ENCODE assay signal across 20 cellular contexts in the genomic region with DNA sequence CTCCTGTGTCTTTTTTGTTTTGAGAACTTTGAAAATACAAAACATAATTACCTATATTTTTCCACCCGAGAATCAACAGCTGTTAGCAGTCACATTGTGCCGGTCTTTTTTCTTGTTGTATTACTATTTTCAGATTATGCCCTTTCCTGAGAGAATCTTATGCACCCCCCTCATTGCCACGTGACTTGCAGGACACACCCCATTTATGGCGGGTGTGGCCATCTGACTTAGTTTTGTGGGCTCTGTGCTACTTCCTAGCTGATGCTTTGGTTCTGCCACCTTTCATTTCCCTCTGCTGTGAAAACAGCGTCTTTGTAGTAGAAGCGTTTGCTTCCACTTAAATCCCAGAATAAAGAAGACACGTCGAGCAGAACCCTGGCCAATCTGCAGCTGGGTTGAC.
DNase-seq lines count a peak whose midpoint lies in the region; ATAC-seq lines count a peak whose summit lies in the region.
"Had no signal": no experiment of that assay in that cellular context is flagged by ENCODE, and none has a peak within 500 bp of the region (broad histone marks: within the 10 kb centered on the region; RNA-seq: fewer than 3 reads in every experiment).

No MANE protein-coding gene starts in this region.

- H2BK5ac ChIP-seq in neuronal stem cell (ENCODE audit: low read length): no peak overlapping the region

- H2AFZ ChIP-seq in neuronal stem cell (ENCODE audit: low read length): no peak overlapping the region

- no peak overlapping the region for H3K4ac ChIP-seq in neuronal stem cell (ENCODE audit: low read length)

- DNase-seq in NCI-H748 (lab: John Stamatoyannopoulos, UW; ENCODE audit: unreplicated experiment) (peak; percentile 6), NCI-H748 treated with DMSO at 0.1 percent for 48 hours (lab: John Stamatoyannopoulos, UW) (no peak), RPMI8226 (peak; percentile 49), left colon (peak in 1 of 2 donors; percentile 31), neuronal stem cell (ENCODE audit: low spot score) (no peak), amniotic stem cell (lab: John Stamatoyannopoulos, UW) (no peak)
- DNase-seq: CD8-positive, alpha-beta T cell; DND-41; MG63; NCI-H1417 treated with DMSO at 0.1 percent for 48 hours; NCI-H2081; NCI-H524; SHP77 treated with DMSO at 0.1 percent for 48 hours had no signal

- no peak overlapping the region for H3K4me3 ChIP-seq in neuronal stem cell (ENCODE audit: low read length in 2 of 2)
- H3K4me3 ChIP-seq: MG63 had no signal

- ATAC-seq in left colon (peak; percentile 57), HG02970 (IDR thresholded peaks at IDR 0.05; ENCODE audit: low FRiP score, unreplicated experiment) (no peak), HG03039 (IDR thresholded peaks at IDR 0.05; ENCODE audit: unreplicated experiment) (no peak)
- ATAC-seq: CD8-positive, alpha-beta T cell; HCT116; Panc1 had no signal

- no peak overlapping the region for H2BK15ac ChIP-seq in neuronal stem cell (ENCODE audit: low read length)

- no peak overlapping the region for H3K23ac ChIP-seq in neuronal stem cell (ENCODE audit: low read depth, low read length, poor library complexity)

- no peak overlapping the region for H2BK120ac ChIP-seq in neuronal stem cell (ENCODE audit: low read depth, low read length)

- H4K91ac ChIP-seq in neuronal stem cell (ENCODE audit: low read depth, low read length, poor library complexity): no peak overlapping the region

- no peak overlapping the region for H2BK12ac ChIP-seq in neuronal stem cell (ENCODE audit: low read length)

- WGBS in neuronal stem cell (ENCODE audit: extremely low coverage in 2 of 2, insufficient read length in 2 of 2, insufficient replicate concordance in 1 of 2), 2 donors: no CpG with 5 or more reads among the region's 8 CpGs

- H3K27ac ChIP-seq in neuronal stem cell (replicated peaks; ENCODE audit: low read length): no peak overlapping the region
- H3K27ac ChIP-seq: 22Rv1, HL-60, KMS-11 had no signal

- peaks cover 0 to 9% (median 0%) of the 10 kb centered on the region in 3 experiments for H3K27me3 ChIP-seq in neuronal stem cell (ENCODE audit: control insufficient read depth in 3 of 3, insufficient read depth in 3 of 3, low read depth in 1 of 3, low read length in 3 of 3)
- H3K27me3 ChIP-seq: MG63 had no signal

- H4K8ac ChIP-seq in neuronal stem cell (ENCODE audit: low read depth, low read length): no peak overlapping the region

- H3K79me1 ChIP-seq in neuronal stem cell (ENCODE audit: low read depth, low read length): no peaks in the 10 kb centered on the region

- H3K4me1 ChIP-seq in neuronal stem cell (ENCODE audit: control insufficient read depth in 2 of 2, insufficient read depth in 1 of 2, low read depth in 1 of 2, low read length in 2 of 2): peaks cover 3 to 9% of the 10 kb centered on the region in 2 donors

- H3K36me3 ChIP-seq in neuronal stem cell (replicated peaks in 1 of 2; ENCODE audit: control insufficient read depth in 2 of 2, insufficient read depth in 2 of 2, low read length in 2 of 2): no peaks in the 10 kb centered on the region
- H3K36me3 ChIP-seq: MG63 had no signal

- no peak overlapping the region for H3K14ac ChIP-seq in neuronal stem cell (ENCODE audit: low read length)

- H2AK5ac ChIP-seq in neuronal stem cell (ENCODE audit: low read depth, low read length): no peak overlapping the region

- H3K9ac ChIP-seq in neuronal stem cell (ENCODE audit: low read depth, low read length, poor library complexity): no peak overlapping the region
- H3K9ac ChIP-seq: KMS-11 had no signal

- peaks cover 0 to 5% of the 10 kb centered on the region in 2 donors for H3K9me3 ChIP-seq in neuronal stem cell (replicated peaks in 1 of 2; ENCODE audit: control insufficient read depth in 2 of 2, insufficient read depth in 1 of 2, low read depth in 1 of 2, low read length in 2 of 2)
- H3K9me3 ChIP-seq: MG63 had no signal

- no peak overlapping the region for H3K18ac ChIP-seq in neuronal stem cell (ENCODE audit: low read length)

- intact Hi-C loops in left colon (cut with DNase I, micrococcal nuclease): no loop called here

- no peak overlapping the region for H3K4me2 ChIP-seq in neuronal stem cell (ENCODE audit: insufficient read depth, low read length, poor library complexity, severe bottlenecking)
- H3K4me2 ChIP-seq: KMS-11 had no signal

Comparison
In these comparisons a context has a peak if more than half of its experiments do, and no peak if none do; other contexts are left out.
1. DNase-seq: peak in NCI-H748 (single experiment) and RPMI8226 (single experiment); none in NCI-H748 treated with DMSO at 0.1 percent for 48 hours (single experiment), neuronal stem cell (single experiment) and amniotic stem cell (single experiment).